Comparison of ENCODE assay signal across 12 cellular contexts in genomic region chr1:184970691-184971161, GRCh38. TPM values are rescaled to one million over a fixed set of nuclear protein-coding genes. Genes with fewer than 3 reads are reported as not detected.
A peak's percentile ranks its signal among the peaks of the same experiment; 100 is the strongest.
DNase-seq lines count a peak whose midpoint lies in the region; ATAC-seq, FAIRE-seq and TF ChIP-seq lines count a peak whose summit lies in the region.
"Had no signal": no experiment of that assay in that cellular context is flagged by ENCODE, and none has a peak within 500 bp of the region (broad histone marks: within the 10 kb centered on the region; RNA-seq: fewer than 3 reads in every experiment).

No MANE protein-coding gene starts in this region.

- H2BK20ac ChIP-seq in IMR-90 (ENCODE audit: low read depth, low read length) = peak overlapping the region; percentile 40

- H3K4me1 ChIP-seq in CD4-positive, alpha-beta memory T cell (ENCODE audit: insufficient read depth, low read length) = peaks cover 64% of the 10 kb centered on the region
- H3K4me1 ChIP-seq in IMR-90 (ENCODE audit: control insufficient read depth, insufficient read depth, low read length) (peaks cover 15% of the 10 kb centered on the region), muscle layer of colon (ENCODE audit: insufficient read depth, low read length) (peaks cover 52% of the 10 kb centered on the region)

- H3K9me3 Mint-ChIP-seq in CD4-positive, alpha-beta memory T cell = no peaks in the 10 kb centered on the region

- intact Hi-C loops in CD4-positive, alpha-beta memory T cell (cut with micrococcal nuclease) = loop anchor here (5.0 kb wide), 4 partner anchors 77 to 1407 kb away; partner anchors contain the start of genes IVNS1ABP, ODR4, RNF2 and SWT1
- intact Hi-C loops in IMR-90 (cut with micrococcal nuclease) = loop anchor here (5.0 kb wide), 1 partner anchor 63 kb away; no protein-coding TSS in a partner anchor

- peak overlapping the region; percentile 59 for H4K91ac ChIP-seq in IMR-90 (ENCODE audit: insufficient read depth, low read depth, low read length)

- TF ChIP-seq CTCF in IMR-90 (conservative IDR thresholded peaks at IDR 0.05; ENCODE audit: low read depth, low read length) = no peak

- H3K18ac ChIP-seq in IMR-90 (ENCODE audit: low read depth, low read length) = peak overlapping the region; percentile 71

- peak overlapping the region; percentile 75; the same call in 1 of the 3 replicates for H2BK15ac ChIP-seq in IMR-90 (ENCODE audit: low read depth, low read length)

- H3K27ac ChIP-seq in CD4-positive, alpha-beta memory T cell (ENCODE audit: low read depth, low read length) = no peak overlapping the region
- H3K27ac ChIP-seq in IMR-90 (ENCODE audit: insufficient read depth, low read length) = peak overlapping the region; percentile 63
- peak overlapping the region; percentile 67 for H3K27ac ChIP-seq in muscle layer of colon (ENCODE audit: low read depth, low read length)

- H2BK120ac ChIP-seq in IMR-90 (ENCODE audit: low read depth, low read length) = peak overlapping the region; percentile 68

- H3K79me1 ChIP-seq in IMR-90 (ENCODE audit: low read depth in 1 of 2, low read length in 2 of 2) = peaks cover 16 to 61% of the 10 kb centered on the region in 2 experiments; a peak in 3 of 4 replicates

- TF ChIP-seq RAD21 in IMR-90 (IDR thresholded peaks at IDR 0.05; ENCODE audit: low read length) = no peak

- H4K20me1 ChIP-seq in IMR-90 (ENCODE audit: insufficient read depth, low read length) = no peaks in the 10 kb centered on the region

- H3K4me1 Mint-ChIP-seq in CD4-positive, alpha-beta memory T cell = peaks cover 40 to 83% (median 58%) of the 10 kb centered on the region in 4 donors

- H3K9me3 ChIP-seq in CD4-positive, alpha-beta memory T cell (ENCODE audit: control insufficient read depth in 1 of 2, low read length in 2 of 2) = no peaks in the 10 kb centered on the region
- H3K9me3 ChIP-seq in IMR-90 (ENCODE audit: control insufficient read depth, insufficient read depth, low read length) (no peaks in the 10 kb centered on the region), muscle layer of colon (ENCODE audit: low read length) (no peaks in the 10 kb centered on the region)

- H3K27ac Mint-ChIP-seq in CD4-positive, alpha-beta memory T cell = peak overlapping the region; percentile 69 to 100 (median 78)

- CTCF ChIA-PET in CD4-positive, alpha-beta memory T cell (lab: Charles Lee; ENCODE audit: partially characterized antibody) = interaction anchor here (0.8 to 20.3 kb wide), 4 partner anchors 12 to 160 kb away, joined by 3 to 506 read pairs (median 16); no protein-coding TSS in a partner anchor
- CTCF ChIA-PET in IMR-90 (lab: Yijun Ruan, JAX) = interaction anchor here (0.8 to 2.5 kb wide), 2 partner anchors 12 to 160 kb away, joined by 3 to 12 read pairs; no protein-coding TSS in a partner anchor

- FAIRE-seq in H54 (lab: Jason Lieb, UNC) = no peak

- peak overlapping the region in 7 of 8 donors; percentile 16 to 100 (median 30) for H3K4me3 Mint-ChIP-seq in CD4-positive, alpha-beta memory T cell

- H3K36me3 ChIP-seq in CD4-positive, alpha-beta memory T cell (ENCODE audit: insufficient read depth, low read length) = no peaks in the 10 kb centered on the region
- H3K36me3 ChIP-seq in IMR-90 (ENCODE audit: control insufficient read depth, insufficient read depth, low read length) = no peaks in the 10 kb centered on the region
- H3K36me3 ChIP-seq in muscle layer of colon (ENCODE audit: insufficient read depth, low read length) = no peaks in the 10 kb centered on the region

- H3K27me3 Mint-ChIP-seq in CD4-positive, alpha-beta memory T cell = no peaks in the 10 kb centered on the region

- BruUV-seq in IMR-90 (replicated peaks; lab: Mats Ljungman, UMichigan) = no TSS peak

- ATAC-seq in IMR-90 (ENCODE audit: low read depth) = peak; percentile 15; the same call in 1 of the 2 replicates
- no peak for ATAC-seq in HG02852 (IDR thresholded peaks at IDR 0.05; ENCODE audit: unreplicated experiment)
- no peak for ATAC-seq in GM19023 (IDR thresholded peaks at IDR 0.05; ENCODE audit: unreplicated experiment)

- H3K36me3 Mint-ChIP-seq in CD4-positive, alpha-beta memory T cell = peaks cover 0 to 15% of the 10 kb centered on the region in 2 donors

- 0 out of 2 replicates have a peak overlapping the region, but pooled peaks have one; percentile 30 for H3K9ac ChIP-seq in IMR-90 (ENCODE audit: low read depth, low read length)
- H3K9ac ChIP-seq in muscle layer of colon (ENCODE audit: low read length) = no peak overlapping the region

- in situ Hi-C loops in IMR-90 (cut with MboI; ENCODE audit: low sequenced_read_pairs) = no loop called here

- no peak for TF ChIP-seq POLR2A in IMR-90 (IDR thresholded peaks at IDR 0.05; ENCODE audit: low read depth, low read length)
- TF ChIP-seq POLR2A in H54 (IDR thresholded peaks at IDR 0.05; ENCODE audit: low read depth, low read length) = no peak

- H3K14ac ChIP-seq in IMR-90 (replicated peaks; ENCODE audit: low read depth, low read length) = peak overlapping the region; percentile 23; the same call in 1 of the 2 replicates

- peak overlapping the region; percentile 70 for H3K4ac ChIP-seq in IMR-90 (ENCODE audit: low read depth, low read length)

- H2AK5ac ChIP-seq in IMR-90 (ENCODE audit: low read depth, low read length) = peak overlapping the region; percentile 73

- H2AK9ac ChIP-seq in IMR-90 (replicated peaks; ENCODE audit: low read depth, low read length, poor library complexity) = peak overlapping the region; percentile 6

- peaks cover 18% of the 10 kb centered on the region for H3K9me1 ChIP-seq in IMR-90 (ENCODE audit: insufficient read depth, low read length)

- dilution Hi-C loops in IMR-90 (cut with HindIII; ENCODE audit: low sequenced_read_pairs, unreplicated experiment) = no loop called here

- no peaks in the 10 kb centered on the region for H3K27me3 ChIP-seq in CD4-positive, alpha-beta memory T cell (ENCODE audit: insufficient read depth, low read length)
- H3K27me3 ChIP-seq in IMR-90 (ENCODE audit: control insufficient read depth, insufficient read depth, low read length) = no peaks in the 10 kb centered on the region
- no peaks in the 10 kb centered on the region for H3K27me3 ChIP-seq in muscle layer of colon (ENCODE audit: control insufficient read depth in 1 of 2, insufficient read depth in 2 of 2, low read length in 2 of 2)

- no peak overlapping the region for H4K5ac ChIP-seq in IMR-90 (ENCODE audit: low read depth, low read length)

- peak overlapping the region; percentile 18; the same call in 1 of the 2 replicates for H3K23ac ChIP-seq in IMR-90 (ENCODE audit: low read depth, low read length)

- DNase-seq in CD4-positive, alpha-beta memory T cell = peak in 1 of 5 donors; percentile 25
- DNase-seq in IMR-90 = peak; percentile 59
- DNase-seq in astrocyte of the hippocampus (ENCODE audit: low read depth, low spot score) = peak; percentile 48
- no peak for DNase-seq in H54 (ENCODE audit: insufficient read length, low spot score)
- no peak for DNase-seq in HPDE6-E6E7 (ENCODE audit: extremely low spot score)
- DNase-seq: activated CD4-positive, CD25-positive, alpha-beta regulatory T cell; midbrain; NCI-H1105 had no signal

- no peak overlapping the region for H2AFZ ChIP-seq in IMR-90 (replicated peaks; ENCODE audit: low read length, poor library complexity)

- no peak overlapping the region for H3K4me3 ChIP-seq in CD4-positive, alpha-beta memory T cell (ENCODE audit: low read length in 2 of 2)
- no peak overlapping the region for H3K4me3 ChIP-seq in IMR-90 (ENCODE audit: insufficient read depth, low read depth, low read length)
- no peak overlapping the region for H3K4me3 ChIP-seq in muscle layer of colon (ENCODE audit: low read depth in 1 of 2, low read length in 2 of 2)
- H3K4me3 ChIP-seq: skin epidermis had no signal

- peak overlapping the region; percentile 71 for H3K4me2 ChIP-seq in IMR-90 (ENCODE audit: low read depth, low read length)

- peak overlapping the region; percentile 84 for H2BK5ac ChIP-seq in IMR-90 (ENCODE audit: low read depth, low read length, poor library complexity, severe bottlenecking)

- POLR2A ChIA-PET in CD4-positive, alpha-beta memory T cell (lab: Charles Lee; ENCODE audit: partially characterized antibody) = interaction anchor here (1.1 to 5.6 kb wide), 6 partner anchors 11 to 187 kb away, joined by 3 to 43 read pairs (median 4); partner anchors contain the start of genes RNF2 and SWT1
- POLR2A ChIA-PET in IMR-90 (lab: Charles Lee; ENCODE audit: unreplicated experiment) = no interaction called here

- peak overlapping the region; percentile 19 for H3K56ac ChIP-seq in IMR-90 (ENCODE audit: extremely low read depth, insufficient read depth, low read length)

- WGBS in IMR-90 (ENCODE audit: extremely low coverage in 2 of 2, insufficient read length in 1 of 2), 2 experiments = no CpG with 5 or more reads among the region's 5 CpGs

- peak overlapping the region; percentile 40 to 68; a peak in 2 of 4 replicates for H4K8ac ChIP-seq in IMR-90 (ENCODE audit: low read depth in 2 of 2, low read length in 2 of 2)

TF ChIP-seq in IMR-90, 13 proteins besides CTCF, POLR2A, EP300 and RAD21:
- TF ChIP-seq FOS (IDR thresholded peaks at IDR 0.05; ENCODE audit: low read depth, low read length) (peak; percentile 39; the same call in 1 of the 2 replicates), RFX5 (IDR thresholded peaks at IDR 0.05; ENCODE audit: low read depth, low read length) (no peak)

RNA-seq across cellular contexts. Expression of gene NIBAN1, which starts 3.6 kb away (rescaled TPM):
- 10 to 100 TPM; 42.8 to 43.2 TPM for total RNA-seq in CD4-positive, alpha-beta memory T cell
- polyA plus RNA-seq in CD4-positive, alpha-beta memory T cell = 10 to 100 TPM in 1 of 2 donors, 1 to 10 TPM in 1; 9.9 to 32.9 TPM
- total RNA-seq in IMR-90 (2012; rRNA removed) = 10.0 and 10.3 TPM in 2 replicates
- 3.2 and 4.0 TPM in 2 replicates for polyA plus RNA-seq in IMR-90 (2012; rRNA removed)
- 1.6 and 1.8 TPM in 2 replicates for polyA plus RNA-seq in IMR-90 (2012; cell fraction: cytosol; rRNA removed)
- polyA plus RNA-seq in IMR-90 (2012; cell fraction: nucleus; rRNA removed; ENCODE audit: low replicate concordance) = 0.94 and 4.1 TPM in 2 replicates

Comparison
In these comparisons a context has a peak if more than half of its experiments do, and no peak if none do; other contexts are left out.
1. DNase-seq: peak in IMR-90 (single experiment) and astrocyte of the hippocampus (single experiment); none in H54 (single experiment) and HPDE6-E6E7 (single experiment).